8 cellular contexts compared by ENCODE assay signal in genomic region chr7:2232766-2233520, GRCh38. TPM values are rescaled to one million over a fixed set of nuclear protein-coding genes. Genes with fewer than 3 reads are reported as not detected.
DNase-seq lines count a peak whose midpoint lies in the region; ATAC-seq, FAIRE-seq and TF ChIP-seq lines count a peak whose summit lies in the region.

Gene MAD1L1 (minus strand): TSS chr7:2232945. CDS start chr7:2230133, 2,812 bp downstream.

- H3K4me3 ChIP-seq in AG04449 (ENCODE audit: low read depth, low read length) (peak within 1 kb of the TSS; percentile 79), kidney (ENCODE audit: low read length in 2 of 2) (peak within 1 kb of the TSS; percentile 69 to 89)

- peaks cover 0 to 6% of the 10 kb centered on the region in 2 donors for H3K4me1 ChIP-seq in kidney (ENCODE audit: control insufficient read depth in 1 of 2, insufficient read depth in 1 of 2, low read depth in 1 of 2, low read length in 2 of 2)

- TF ChIP-seq CTCF in AG04449 (IDR thresholded peaks at IDR 0.05; ENCODE audit: insufficient read depth, low read length, missing control alignments) (no peak), kidney (IDR thresholded peaks at IDR 0.05; ENCODE audit: borderline replicate concordance, extremely low read depth, insufficient read depth) (no peak)

- no peaks in the 10 kb centered on the region for H3K9me3 ChIP-seq in kidney (ENCODE audit: control insufficient read depth in 1 of 2, low read length in 2 of 2)

- FAIRE-seq in kidney (lab: Jason Lieb, UNC), result no peak

- CTCF ChIA-PET in AG04449 (lab: Yijun Ruan, JAX), result interaction anchor here (0.9 to 2.2 kb wide), 4 partner anchors 9 to 659 kb away, joined by 3 to 20 read pairs (median 3); partner anchors contain the start of genes MRM2 and NUDT1

- H3K36me3 ChIP-seq in kidney (ENCODE audit: control insufficient read depth in 1 of 2, insufficient read depth in 2 of 2, low read length in 2 of 2), result peaks cover 7 to 21% of the 10 kb centered on the region in 2 donors

- DNase-seq in AG04449 (ENCODE audit: low read depth, low spot score) (peak; percentile 21), NCI-H446 (lab: John Stamatoyannopoulos, UW) (peak; percentile 65 to 91), cerebellar cortex (ENCODE audit: low spot score) (peak; percentile 91), kidney (peak; percentile 96)
- DNase-seq in activated CD4-positive, CD25-positive, alpha-beta regulatory T cell treated with anti-CD3 and anti-CD28 coated beads, Interleukin-2, amount 50 U/mL, for 72 hours, result peak; percentile 91
- peak; percentile 75 to 76 for DNase-seq in stimulated activated CD4-positive, alpha-beta T cell treated with anti-CD3 and anti-CD28 coated beads, Interleukin-15, amount 100 ng/mL, for 1 hour (ENCODE audit: low read depth in 1 of 2, low spot score in 1 of 2)

- POLR2A ChIA-PET in AG04449 (lab: Yijun Ruan, JAX), result interaction anchor here (0.6 to 1.6 kb wide), 7 partner anchors 9 to 320 kb away, joined by 3 to 4 read pairs (median 3); partner anchors contain the start of genes EIF3B, MRM2 and NUDT1

- intact Hi-C loops in kidney (cut with DNase I), result no loop called here

- H3K27ac ChIP-seq in kidney (ENCODE audit: low read depth in 2 of 2, low read length in 2 of 2), result no peak within 1 kb of the TSS

- ATAC-seq in GM18907 (IDR thresholded peaks at IDR 0.05; ENCODE audit: unreplicated experiment) (peak; percentile 64), HG03175 (IDR thresholded peaks at IDR 0.05; ENCODE audit: unreplicated experiment) (peak; percentile 75)

- peak within 1 kb of the TSS; percentile 11 to 80 for H3K9ac ChIP-seq in kidney (ENCODE audit: low read length in 2 of 2)

RNA-seq across cellular contexts. Expression of gene MAD1L1, which starts in this region (rescaled TPM):
- total RNA-seq in kidney, result 45.2 TPM
- polyA plus RNA-seq in kidney (ENCODE audit: insufficient read depth, low read depth, low replicate concordance), result 33.2 TPM

Comparison
In these comparisons a context has a peak if more than half of its experiments do, and no peak if none do; other contexts are left out.
1. DNase-seq: peak in every context shown above with its lines; median percentile 96 in kidney; 91 in activated CD4-positive, CD25-positive, alpha-beta regulatory T cell treated with anti-CD3 and anti-CD28 coated beads, Interleukin-2, amount 50 U/mL, for 72 hours; 91 in cerebellar cortex; 78 in NCI-H446; 76 in stimulated activated CD4-positive, alpha-beta T cell treated with anti-CD3 and anti-CD28 coated beads, Interleukin-15, amount 100 ng/mL, for 1 hour; 21 in AG04449.